Comparison of ENCODE assay signal across 20 cellular contexts in genomic region chr12:105156260-105156659, GRCh38.
"Had no signal": no experiment of that assay in that cellular context is flagged by ENCODE, and none has a peak within 500 bp of the region (broad histone marks: within the 10 kb centered on the region; RNA-seq: fewer than 3 reads in every experiment).

No MANE protein-coding gene starts in this region.

- H3K9me3 ChIP-seq: gastrocnemius medialis, psoas muscle, sigmoid colon, stomach, thoracic aorta had no signal

- H3K27ac ChIP-seq: gastrocnemius medialis, psoas muscle, sigmoid colon, skin epidermis, stomach, thoracic aorta had no signal

- H3K4me3 Mint-ChIP-seq: endodermal cell; immature natural killer cell; naive thymus-derived CD4-positive, alpha-beta T cell; nephron progenitor cell had no signal

- H3K27me3 Mint-ChIP-seq: naive thymus-derived CD4-positive, alpha-beta T cell had no signal

- H3K27me3 ChIP-seq: gastrocnemius medialis, sigmoid colon, stomach had no signal

- H3K9me3 Mint-ChIP-seq: endodermal cell; immature natural killer cell; naive thymus-derived CD4-positive, alpha-beta T cell; nephron progenitor cell had no signal

- H3K4me1 Mint-ChIP-seq: endodermal cell, immature natural killer cell, nephron progenitor cell had no signal

- H3K4me1 ChIP-seq: gastrocnemius medialis, psoas muscle had no signal

- DNase-seq: effector CD4-positive, alpha-beta T cell; endodermal cell; gastrocnemius medialis; immature natural killer cell; left colon; left ventricle myocardium superior; naive thymus-derived CD4-positive, alpha-beta T cell; nephron progenitor cell; psoas muscle; retina; sigmoid colon; stimulated activated CD4-positive, alpha-beta T cell treated with anti-CD3 and anti-CD28 coated beads, Interleukin-12 subunit alpha, Interleukin-12 subunit beta, amount 100 ng/mL, for 4 hours; stimulated activated naive CD4-positive, alpha-beta T cell; stomach; substantia nigra; trophoblast cell had no signal

- H3K4me3 ChIP-seq: gastrocnemius medialis, lung, psoas muscle, sigmoid colon, skin epidermis, stomach, thoracic aorta had no signal

- FAIRE-seq: urothelium cell line had no signal
